Comparison of ENCODE assay signal across 8 cellular contexts in the genomic region with DNA sequence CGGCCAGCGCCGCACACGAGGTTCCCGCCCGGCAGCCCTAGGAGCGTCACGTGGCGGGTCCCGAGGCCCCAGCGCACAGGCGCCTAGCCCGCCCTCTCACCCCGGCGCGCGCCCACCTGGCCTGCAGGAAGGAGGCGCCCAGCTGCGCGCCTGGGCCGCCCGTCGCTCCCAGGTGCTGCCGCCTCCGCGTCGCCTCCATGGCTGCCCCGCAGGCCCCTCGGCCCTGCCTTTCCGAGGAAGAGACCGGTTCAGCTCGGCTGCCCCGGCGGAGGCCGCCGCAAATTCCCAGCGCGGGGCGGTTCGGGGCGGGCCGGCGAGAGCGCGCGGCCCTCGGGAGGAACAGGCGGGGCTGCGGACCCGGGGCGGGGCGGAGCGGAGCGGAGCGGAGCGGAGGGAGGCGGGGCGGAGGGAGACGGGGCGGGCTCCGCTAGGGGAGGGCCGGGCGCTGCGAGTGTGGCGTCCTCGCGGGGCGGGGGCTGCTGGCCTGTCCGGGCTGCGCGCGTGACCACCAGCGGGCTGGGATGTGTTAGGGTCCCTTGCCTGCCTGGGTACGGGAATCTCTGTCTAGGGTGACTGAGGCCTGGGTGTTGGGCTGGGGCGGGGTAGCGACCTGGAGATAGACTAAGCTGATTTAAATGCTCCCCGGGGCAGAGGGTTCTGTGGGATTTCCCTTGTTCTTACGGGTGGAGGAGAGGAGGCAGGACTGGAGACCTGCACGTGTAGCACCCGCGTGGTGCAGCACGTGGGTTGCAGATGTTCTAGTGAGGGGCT. TPM values are rescaled to one million over a fixed set of nuclear protein-coding genes. Genes with fewer than 3 reads are reported as not detected.
DNase-seq lines count a peak whose midpoint lies in the region; ATAC-seq and TF ChIP-seq lines count a peak whose summit lies in the region.

CLN6 (minus strand) TSS at position 343 of the 771 bp plus-strand sequence; CDS start at position 199, 144 bp downstream.

- peak within 1 kb of the TSS; percentile 78 to 91 for H3K4me3 ChIP-seq in CD4-positive, alpha-beta memory T cell (ENCODE audit: low read length in 2 of 2)
- peak within 1 kb of the TSS; percentile 63 for H3K4me3 ChIP-seq in HL-60 (replicated peaks; ENCODE audit: insufficient read depth, low read length)
- peak within 1 kb of the TSS; percentile 74 for H3K4me3 ChIP-seq in NT2/D1 (ENCODE audit: insufficient read length, low read depth)
- H3K4me3 ChIP-seq in endodermal cell (ENCODE audit: low read length): peak within 1 kb of the TSS; percentile 88
- peak within 1 kb of the TSS; percentile 78 for H3K4me3 ChIP-seq in mesodermal cell (ENCODE audit: extremely low read depth, insufficient read depth, low read length, poor library complexity, severe bottlenecking)

- H3K4me3 Mint-ChIP-seq in CD4-positive, alpha-beta memory T cell: peak within 1 kb of the TSS; percentile 90 to 99 (median 92)
- peak within 1 kb of the TSS; percentile 93 for H3K4me3 Mint-ChIP-seq in activated CD8-positive, alpha-beta memory T cell treated with anti-CD3 and anti-CD28 coated beads, Interleukin-2, amount 10 ng/mL, durations not matched to agents 7 days and 5 days
- H3K4me3 Mint-ChIP-seq in endodermal cell: peak within 1 kb of the TSS; percentile 69

- peak; percentile 78 to 89 (median 84) for DNase-seq in CD4-positive, alpha-beta memory T cell
- DNase-seq in HL-60 (ENCODE audit: low read depth in 1 of 2, low spot score in 1 of 2) (peak; percentile 74 to 80), NT2/D1 (ENCODE audit: low read depth, low spot score) (peak; percentile 61), endodermal cell (peak; percentile 94)
- DNase-seq in activated CD8-positive, alpha-beta memory T cell treated with anti-CD3 and anti-CD28 coated beads, Interleukin-2, amount 10 ng/mL, durations not matched to agents 7 days and 5 days: peak; percentile 90
- peak; percentile 66 for DNase-seq in stimulated activated CD8-positive, alpha-beta memory T cell treated with anti-CD3 and anti-CD28 coated beads, Interleukin-15, amount 100 ng/mL, for 24 hours (ENCODE audit: low read depth)

- H3K9me3 ChIP-seq in CD4-positive, alpha-beta memory T cell (ENCODE audit: control insufficient read depth in 1 of 2, low read length in 2 of 2): no peaks in the 10 kb centered on the region
- H3K9me3 ChIP-seq in NT2/D1 (ENCODE audit: insufficient read depth, low read length): peaks cover 5% of the 10 kb centered on the region; the same call in 1 of the 2 replicates
- H3K9me3 ChIP-seq in endodermal cell (ENCODE audit: control insufficient read depth, low read length): no peaks in the 10 kb centered on the region
- H3K9me3 ChIP-seq in mesodermal cell (ENCODE audit: control insufficient read depth, low read length): no peaks in the 10 kb centered on the region

- no peaks in the 10 kb centered on the region for H3K27me3 ChIP-seq in CD4-positive, alpha-beta memory T cell (ENCODE audit: insufficient read depth, low read length)
- H3K27me3 ChIP-seq in HL-60 (ENCODE audit: insufficient read depth, poor library complexity, severe bottlenecking) (no peaks in the 10 kb centered on the region), NT2/D1 (ENCODE audit: insufficient read depth, insufficient read length) (no peaks in the 10 kb centered on the region), endodermal cell (ENCODE audit: control insufficient read depth, insufficient read depth, low read length, poor library complexity, severe bottlenecking) (no peaks in the 10 kb centered on the region)

- peak within 1 kb of the TSS; percentile 80 to 98 (median 97) for H3K27ac Mint-ChIP-seq in CD4-positive, alpha-beta memory T cell
- H3K27ac Mint-ChIP-seq in activated CD8-positive, alpha-beta memory T cell treated with anti-CD3 and anti-CD28 coated beads, Interleukin-2, amount 10 ng/mL, durations not matched to agents 7 days and 5 days: peak within 1 kb of the TSS; percentile 79
- H3K27ac Mint-ChIP-seq in endodermal cell: peak within 1 kb of the TSS; percentile 83

- peak within 1 kb of the TSS; percentile 96 for H3K9ac ChIP-seq in NT2/D1 (ENCODE audit: insufficient read length, low read depth)
- peak within 1 kb of the TSS; percentile 86 for H3K9ac ChIP-seq in endodermal cell (ENCODE audit: extremely low read depth, low read length, poor library complexity, severe bottlenecking)

- H3K27me3 Mint-ChIP-seq in CD4-positive, alpha-beta memory T cell: no peaks in the 10 kb centered on the region
- H3K27me3 Mint-ChIP-seq in activated CD8-positive, alpha-beta memory T cell treated with anti-CD3 and anti-CD28 coated beads, Interleukin-2, amount 10 ng/mL, durations not matched to agents 7 days and 5 days: peaks cover 5% of the 10 kb centered on the region
- peaks cover 13% of the 10 kb centered on the region for H3K27me3 Mint-ChIP-seq in endodermal cell (ENCODE audit: insufficient read depth)

- ATAC-seq in GM19463 (IDR thresholded peaks at IDR 0.05; ENCODE audit: unreplicated experiment): peak; percentile 75
- ATAC-seq in activated CD8-positive, alpha-beta memory T cell treated with anti-CD3 and anti-CD28 coated beads, Interleukin-2, amount 10 ng/mL, durations not matched to agents 7 days and 5 days: peak; percentile 88

- intact Hi-C loops in CD4-positive, alpha-beta memory T cell (cut with micrococcal nuclease): loop anchor here (1.0 kb wide), 2 partner anchors 48 to 175 kb away; partner anchors contain the start of genes FEM1B and PIAS1

- CTCF ChIA-PET in CD4-positive, alpha-beta memory T cell (lab: Charles Lee; ENCODE audit: partially characterized antibody): interaction anchor here (1.1 to 2.0 kb wide), 4 partner anchors 19 to 367 kb away, joined by 3 to 9 read pairs (median 3); partner anchors contain the start of gene FEM1B
- CTCF ChIA-PET in activated CD8-positive, alpha-beta memory T cell treated with anti-CD3 and anti-CD28 coated beads, Interleukin-2, amount 10 ng/mL, durations not matched to agents 7 days and 5 days (lab: Charles Lee): interaction anchor here (1.1 to 3.3 kb wide), 2 partner anchors 23 to 366 kb away, joined by 3 to 12 read pairs; no protein-coding TSS in a partner anchor

- H3K4me1 ChIP-seq in CD4-positive, alpha-beta memory T cell (ENCODE audit: insufficient read depth, low read length): peaks cover 20% of the 10 kb centered on the region
- H3K4me1 ChIP-seq in NT2/D1 (ENCODE audit: insufficient read depth, insufficient read length) (peaks cover 15% of the 10 kb centered on the region), endodermal cell (ENCODE audit: control insufficient read depth, insufficient read depth, low read length) (peaks cover 8% of the 10 kb centered on the region), mesodermal cell (ENCODE audit: control insufficient read depth, insufficient read depth, low read length, poor library complexity, severe bottlenecking) (peaks cover 7% of the 10 kb centered on the region)

- peak within 1 kb of the TSS; percentile 57 for H3K27ac ChIP-seq in CD4-positive, alpha-beta memory T cell (ENCODE audit: low read depth, low read length)
- H3K27ac ChIP-seq in HL-60 (replicated peaks): peak within 1 kb of the TSS; percentile 91
- peak within 1 kb of the TSS; percentile 78 for H3K27ac ChIP-seq in endodermal cell (ENCODE audit: low read depth, low read length)
- H3K27ac ChIP-seq in mesodermal cell (ENCODE audit: low read depth, low read length, severe bottlenecking): peak within 1 kb of the TSS; percentile 93

- no peaks in the 10 kb centered on the region for H3K9me3 Mint-ChIP-seq in CD4-positive, alpha-beta memory T cell
- no peaks in the 10 kb centered on the region for H3K9me3 Mint-ChIP-seq in activated CD8-positive, alpha-beta memory T cell treated with anti-CD3 and anti-CD28 coated beads, Interleukin-2, amount 10 ng/mL, durations not matched to agents 7 days and 5 days (ENCODE audit: low read depth)
- H3K9me3 Mint-ChIP-seq in endodermal cell: peaks cover 2% of the 10 kb centered on the region

- peaks cover 0 to 3% of the 10 kb centered on the region in 2 donors for H3K36me3 Mint-ChIP-seq in CD4-positive, alpha-beta memory T cell
- peaks cover 14% of the 10 kb centered on the region for H3K36me3 Mint-ChIP-seq in activated CD8-positive, alpha-beta memory T cell treated with anti-CD3 and anti-CD28 coated beads, Interleukin-2, amount 10 ng/mL, durations not matched to agents 7 days and 5 days
- H3K36me3 Mint-ChIP-seq in endodermal cell (ENCODE audit: low read depth): peaks cover 3% of the 10 kb centered on the region

- no peaks in the 10 kb centered on the region for H3K36me3 ChIP-seq in CD4-positive, alpha-beta memory T cell (ENCODE audit: insufficient read depth, low read length)
- H3K36me3 ChIP-seq in NT2/D1 (ENCODE audit: insufficient read depth, insufficient read length, low read length) (peaks cover 13% of the 10 kb centered on the region), endodermal cell (ENCODE audit: control insufficient read depth, insufficient read depth, low read length) (no peaks in the 10 kb centered on the region), mesodermal cell (ENCODE audit: control insufficient read depth, insufficient read depth, low read length) (no peaks in the 10 kb centered on the region)

- peaks cover 20 to 30% (median 25%) of the 10 kb centered on the region in 4 donors for H3K4me1 Mint-ChIP-seq in CD4-positive, alpha-beta memory T cell
- H3K4me1 Mint-ChIP-seq in activated CD8-positive, alpha-beta memory T cell treated with anti-CD3 and anti-CD28 coated beads, Interleukin-2, amount 10 ng/mL, durations not matched to agents 7 days and 5 days: peaks cover 39% of the 10 kb centered on the region
- H3K4me1 Mint-ChIP-seq in endodermal cell: peaks cover 31% of the 10 kb centered on the region

- 0 to 2% methylated on average over 12 to 82 of the region's 82 CpGs for WGBS in endodermal cell (ENCODE audit: insufficient coverage in 1 of 2, insufficient read length in 1 of 2), 2 experiments
- WGBS in mesodermal cell (ENCODE audit: insufficient coverage in 2 of 2), 2 experiments: 1% methylated on average over 52 to 63 of the region's 82 CpGs

- POLR2A ChIA-PET in CD4-positive, alpha-beta memory T cell (lab: Charles Lee; ENCODE audit: partially characterized antibody): interaction anchor here (0.8 to 4.8 kb wide), 8 partner anchors 14 to 389 kb away, joined by 3 to 42 read pairs (median 4); partner anchors contain the start of genes FEM1B and PIAS1

- no peak for TF ChIP-seq CTCF in HL-60 (IDR thresholded peaks at IDR 0.05; ENCODE audit: insufficient read depth, low read length)
- no peak for TF ChIP-seq CTCF in endodermal cell (conservative IDR thresholded peaks at IDR 0.05)

RNA-seq across cellular contexts. Expression of gene CLN6, which starts in this region (rescaled TPM):
- 10 to 100 TPM; 14.5 to 15.6 TPM for total RNA-seq in CD4-positive, alpha-beta memory T cell
- polyA plus RNA-seq in CD4-positive, alpha-beta memory T cell: 1 to 10 TPM; 2.2 to 2.6 TPM
- total RNA-seq in activated CD8-positive, alpha-beta memory T cell treated with anti-CD3 and anti-CD28 coated beads, Interleukin-2, amount 10 ng/mL, durations not matched to agents 7 days and 5 days: 10 to 100 TPM; 60.2 to 64.6 TPM
- total RNA-seq in endodermal cell: 10 to 100 TPM; 51.6 to 59.6 TPM
- 31.9 TPM for polyA plus RNA-seq in endodermal cell (2013, experiment 1 of 2)
- polyA plus RNA-seq in endodermal cell (2013, experiment 2 of 2): 28.2 TPM
- polyA plus RNA-seq in mesodermal cell (2013, experiment 1 of 2): 23.2 TPM
- 17.6 TPM for polyA plus RNA-seq in mesodermal cell (2013, experiment 2 of 2)

Comparison
In these comparisons a context has a peak if more than half of its experiments do, and no peak if none do; other contexts are left out.
1. Peak in every context shown above with its lines: DNase-seq, ATAC-seq, H3K4me3 ChIP-seq and H3K27ac ChIP-seq.